In the genomic region with DNA sequence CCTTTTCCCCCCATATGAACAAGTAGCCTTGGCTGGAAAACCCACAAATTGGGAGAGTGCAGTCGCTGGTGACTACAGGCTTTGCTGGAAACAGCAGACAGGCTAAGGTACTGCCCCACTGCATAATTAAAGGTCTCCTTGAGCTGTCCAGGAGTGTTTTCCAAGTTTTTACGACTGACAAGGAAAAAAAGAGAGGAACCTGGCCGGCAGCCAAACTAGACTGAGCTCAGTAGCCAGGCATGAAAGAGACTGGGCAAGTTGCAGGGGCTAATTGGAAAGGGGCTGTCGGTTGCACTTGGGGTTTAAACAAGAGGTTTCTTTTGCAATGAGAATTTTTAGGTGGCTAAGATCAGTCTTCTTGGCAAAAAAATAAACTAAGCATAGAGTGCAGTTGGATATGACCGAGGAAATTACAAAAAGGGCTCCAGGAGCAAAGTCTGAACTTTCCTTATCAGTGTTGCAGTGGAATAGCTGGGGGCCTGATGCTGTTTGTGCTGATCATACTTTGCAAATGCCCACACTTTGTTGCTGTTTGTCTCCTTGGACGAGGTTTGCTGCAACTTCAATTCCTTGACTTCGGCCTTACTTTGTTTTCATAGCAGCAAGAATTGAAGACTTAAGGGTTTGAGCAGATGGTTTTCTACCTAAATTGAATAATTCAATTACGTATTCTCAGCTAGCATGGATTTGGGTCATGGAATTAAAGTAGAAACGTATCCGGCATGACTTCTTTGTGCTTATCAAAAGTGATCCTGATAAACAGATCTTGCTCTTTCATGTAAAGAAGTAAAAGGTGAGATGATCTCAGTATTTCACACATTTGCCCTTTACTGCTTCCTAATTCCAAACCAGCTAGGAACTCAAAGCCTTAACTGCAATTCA, we compare ENCODE assay signal across 9 cellular contexts. TPM values are rescaled to one million over a fixed set of nuclear protein-coding genes. Genes with fewer than 3 reads are reported as not detected.
DNase-seq lines count a peak whose midpoint lies in the region; ATAC-seq and TF ChIP-seq lines count a peak whose summit lies in the region.
"Had no signal": no experiment of that assay in that cellular context is flagged by ENCODE, and none has a peak within 500 bp of the region (broad histone marks: within the 10 kb centered on the region; RNA-seq: fewer than 3 reads in every experiment).

No MANE protein-coding gene starts in this region.

- no peak overlapping the region for H3K27ac ChIP-seq in parathyroid adenoma

- no peaks in the 10 kb centered on the region for H3K36me3 ChIP-seq in parathyroid adenoma (ENCODE audit: control insufficient read depth, insufficient read depth, low read length)

- no peaks in the 10 kb centered on the region for H3K9me3 ChIP-seq in parathyroid adenoma (ENCODE audit: control insufficient read depth, low read length)

- H3K4me3 Mint-ChIP-seq in glutamatergic neuron (ENCODE audit: unreplicated experiment), result peak overlapping the region; percentile 98
- H3K4me3 Mint-ChIP-seq in naive thymus-derived CD8-positive, alpha-beta T cell, result no peak overlapping the region

- peaks cover 4% of the 10 kb centered on the region for H3K36me3 Mint-ChIP-seq in glutamatergic neuron (ENCODE audit: unreplicated experiment)
- H3K36me3 Mint-ChIP-seq in naive thymus-derived CD8-positive, alpha-beta T cell, result peaks cover 0 to 5% (median 2%) of the 10 kb centered on the region in 3 donors

- H3K4me3 ChIP-seq in parathyroid adenoma (ENCODE audit: low read depth, low read length), result no peak overlapping the region

- peaks cover 13% of the 10 kb centered on the region for H3K9me3 Mint-ChIP-seq in glutamatergic neuron (ENCODE audit: unreplicated experiment)
- peaks cover 0 to 7% (median 0%) of the 10 kb centered on the region in 9 donors for H3K9me3 Mint-ChIP-seq in naive thymus-derived CD8-positive, alpha-beta T cell

- no peaks in the 10 kb centered on the region for H3K4me1 ChIP-seq in parathyroid adenoma

- peak overlapping the region; percentile 64 for H3K27ac Mint-ChIP-seq in glutamatergic neuron (ENCODE audit: unreplicated experiment)
- H3K27ac Mint-ChIP-seq in naive thymus-derived CD8-positive, alpha-beta T cell, result peak overlapping the region in 1 of 10 donors; percentile 13

- no peaks in the 10 kb centered on the region for H3K27me3 ChIP-seq in parathyroid adenoma (ENCODE audit: control insufficient read depth, insufficient read depth, low read length)

- peak overlapping the region; percentile 15 for H3K4me2 ChIP-seq in parathyroid adenoma (ENCODE audit: low read length)

- peak overlapping the region; percentile 63 for H2AFZ ChIP-seq in parathyroid adenoma

- TF ChIP-seq CTCF in glutamatergic neuron (IDR thresholded peaks at IDR 0.05; ENCODE audit: partially characterized antibody, unreplicated experiment), result no peak
- TF ChIP-seq CTCF in parathyroid adenoma (IDR thresholded peaks at IDR 0.05), result no peak

- no peaks in the 10 kb centered on the region for H3K79me2 ChIP-seq in parathyroid adenoma

- no peak overlapping the region for H3K9ac ChIP-seq in parathyroid adenoma

- no peak for ATAC-seq in naive thymus-derived CD8-positive, alpha-beta T cell
- ATAC-seq in HG02884 (IDR thresholded peaks at IDR 0.05; ENCODE audit: unreplicated experiment), result no peak

- POLR2A ChIA-PET in naive thymus-derived CD8-positive, alpha-beta T cell (lab: Charles Lee), result no interaction called here

- H3K4me1 Mint-ChIP-seq in glutamatergic neuron (ENCODE audit: low read depth, unreplicated experiment), result peaks cover 22% of the 10 kb centered on the region
- peaks cover 5 to 13% (median 8%) of the 10 kb centered on the region in 4 donors for H3K4me1 Mint-ChIP-seq in naive thymus-derived CD8-positive, alpha-beta T cell

- peaks cover 9% of the 10 kb centered on the region for H3K27me3 Mint-ChIP-seq in glutamatergic neuron (ENCODE audit: unreplicated experiment)
- peaks cover 9 to 41% (median 36%) of the 10 kb centered on the region in 5 donors for H3K27me3 Mint-ChIP-seq in naive thymus-derived CD8-positive, alpha-beta T cell

- DNase-seq in HT1080 (ENCODE audit: low read depth) (peak; percentile 74), SW480 (ENCODE audit: low spot score) (peak; percentile 38), glutamatergic neuron (peak; percentile 23)
- no peak for DNase-seq in naive thymus-derived CD8-positive, alpha-beta T cell
- no peak for DNase-seq in activated effector memory CD4-positive, alpha-beta T cell treated with Interleukin-2 at 50 U/mL for 16 hours
- no peak for DNase-seq in activated CD4-positive, CD25-positive, alpha-beta regulatory T cell treated with anti-CD3 and anti-CD28 coated beads, Interleukin-2, amount 50 U/mL, for 72 hours

RNA-seq across cellular contexts. Expression of gene GULP1, which starts 2.2 kb away (rescaled TPM):
- total RNA-seq in HT1080 (2014; rRNA removed; shearing (Covaris generic)), result 18.5 and 21.8 TPM in 2 replicates
- polyA plus RNA-seq in HT1080 (2015; cell fraction: cytosol; rRNA removed), result 12.2 and 17.6 TPM in 2 replicates
- 10.8 and 16.7 TPM in 2 replicates for polyA plus RNA-seq in HT1080 (2015; cell fraction: nucleus; rRNA removed)
- total RNA-seq in glutamatergic neuron (ENCODE audit: unreplicated experiment), result 17.7 TPM
- not detected for total RNA-seq in naive thymus-derived CD8-positive, alpha-beta T cell
- not detected for polyA plus RNA-seq in naive thymus-derived CD8-positive, alpha-beta T cell
- total RNA-seq: T-helper 1 cell treated with Interleukin-12 subunit alpha and Interleukin-12 subunit beta and Interleukin-4 antibody, amounts not matched to agents 30 ng/mL and 1 ng/mL, for 36 hours had no signal

Comparison
In these comparisons a context has a peak if more than half of its experiments do, and no peak if none do; other contexts are left out.
1. DNase-seq: peak in HT1080 (single experiment), SW480 (single experiment) and glutamatergic neuron (single experiment); none in naive thymus-derived CD8-positive, alpha-beta T cell (0 of 10), activated effector memory CD4-positive, alpha-beta T cell treated with Interleukin-2 at 50 U/mL for 16 hours (single experiment) and activated CD4-positive, CD25-positive, alpha-beta regulatory T cell treated with anti-CD3 and anti-CD28 coated beads, Interleukin-2, amount 50 U/mL, for 72 hours (single experiment).
2. RNA of gene GULP1, which starts 2.2 kb away (total RNA-seq): 18.5 to 21.8 TPM in HT1080 and 17.7 TPM in glutamatergic neuron (single experiment); not detected in naive thymus-derived CD8-positive, alpha-beta T cell; every median in the first group is over 10 times any median in the second.